Comparison of ENCODE assay signal across 30 cellular contexts in the genomic region with DNA sequence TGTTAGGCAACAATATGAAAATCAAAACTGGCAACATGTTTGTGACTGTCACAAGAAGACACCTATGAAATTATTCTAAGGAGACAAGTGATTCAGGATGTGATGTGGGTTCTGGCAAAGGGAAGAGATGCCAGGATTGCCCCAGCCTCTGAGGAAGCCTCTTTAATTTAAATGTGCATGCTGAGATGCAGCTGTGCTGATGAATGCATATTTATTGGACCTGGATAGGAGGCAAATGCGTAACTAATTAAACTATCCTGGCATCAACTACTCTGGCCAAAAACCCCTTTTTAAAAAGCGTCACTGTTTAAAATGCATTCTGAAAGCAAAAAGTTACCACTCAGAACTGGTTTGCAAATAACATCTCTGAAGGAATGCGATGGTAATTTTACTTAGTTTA.
"Had no signal": no experiment of that assay in that cellular context is flagged by ENCODE, and none has a peak within 500 bp of the region (broad histone marks: within the 10 kb centered on the region; RNA-seq: fewer than 3 reads in every experiment).

No MANE protein-coding gene starts in this region.

- H3K4me3 ChIP-seq: MG63, PC-9, SJSA1 had no signal

- DNase-seq: Kasumi-1, MG63, NCI-H1048, NCI-H1092 treated with DMSO at 0.1 percent for 48 hours, NCI-H1105 treated with DMSO at 0.1 percent for 48 hours, NCI-H1417, NCI-H1436, NCI-H146, NCI-H1694, NCI-H187, NCI-H1930, NCI-H2029 treated with DMSO at 0.1 percent for 48 hours, NCI-H2081 treated with DMSO at 0.1 percent for 48 hours, NCI-H2107, NCI-H2171, NCI-H226, NCI-H446 treated with DMSO at 0.1 percent for 48 hours, NCI-H510A, NCI-H524, NCI-H526, NCI-H774, PC-9, SHP77, SIG-M5, SK-N-SH, SW 1271 had no signal

- H3K27me3 ChIP-seq: MG63, SJSA1 had no signal

- H3K36me3 ChIP-seq: MG63, SJSA1 had no signal

- H3K9me3 ChIP-seq: MG63, SK-N-SH had no signal

- ATAC-seq: Panc1, Right ventricle myocardium inferior had no signal

- H3K27ac ChIP-seq: PC-9, RWPE1, SJSA1 had no signal
